Comparison of ENCODE assay signal across 18 cellular contexts in the genomic region with DNA sequence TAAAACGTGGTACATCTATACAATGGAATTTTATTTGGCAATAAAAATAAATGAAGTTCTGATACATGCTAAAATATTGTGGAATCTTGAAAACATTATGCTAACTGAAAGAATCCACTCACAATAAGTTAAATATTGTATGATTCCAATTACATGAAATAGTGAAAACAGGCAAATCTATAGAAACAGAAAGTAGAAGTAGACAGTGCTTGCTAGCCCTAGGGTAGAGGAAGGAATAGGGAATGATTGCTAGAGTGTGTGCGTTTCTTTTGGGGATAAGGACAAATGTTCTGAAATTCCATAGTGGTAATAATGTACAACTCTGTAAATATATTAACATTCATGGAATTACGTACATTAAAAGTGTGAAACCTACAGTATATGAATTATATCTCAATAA.
"Had no signal": no experiment of that assay in that cellular context is flagged by ENCODE, and none has a peak within 500 bp of the region (broad histone marks: within the 10 kb centered on the region; RNA-seq: fewer than 3 reads in every experiment).

No MANE protein-coding gene starts in this region.

- H3K9me3 ChIP-seq: breast epithelium, esophagus squamous epithelium, gastrocnemius medialis, transverse colon had no signal

- DNase-seq: activated CD4-positive, alpha-beta memory T cell treated with anti-CD3 and anti-CD28 coated beads for 36 hours; activated CD4-positive, alpha-beta T cell treated with anti-CD3 and anti-CD28 coated beads for 48 hours; activated CD4-positive, CD25-positive, alpha-beta regulatory T cell; activated naive CD4-positive, alpha-beta T cell treated with Interleukin-2 at 50 U/mL for 16 hours; activated naive CD8-positive, alpha-beta T cell treated with anti-CD3 and anti-CD28 coated beads for 36 hours; activated T-cell treated with anti-CD3 and anti-CD28 coated beads, Interleukin-2, amount 50 U/mL, for 48 hours; esophagus squamous epithelium; gastrocnemius medialis; hypothalamus; left ventricle myocardium superior; midbrain; natural killer cell; stimulated activated CD4-positive, alpha-beta T cell treated with anti-CD3 and anti-CD28 coated beads, Interleukin-2, amount 100 ng/mL, for 48 hours; stimulated activated CD8-positive, alpha-beta memory T cell treated with anti-CD3 and anti-CD28 coated beads, Interleukin-4, amount 100 ng/mL, for 48 hours; stimulated activated naive B cell treated with anti-CD40 and anti-IgM and Interleukin-4, amounts not matched to agents 10 μg/mL and 1 μg/mL and 100 μg/mL, for 72 hours; transverse colon had no signal

- H3K36me3 ChIP-seq: breast epithelium, esophagus squamous epithelium, gastrocnemius medialis, transverse colon had no signal

- H3K4me1 ChIP-seq: breast epithelium, esophagus squamous epithelium, transverse colon had no signal

- ATAC-seq: left ventricle myocardium superior; natural killer cell; stimulated activated naive B cell treated with anti-CD40 and anti-IgM and Interleukin-4, amounts not matched to agents 10 μg/mL and 1 μg/mL and 100 μg/mL, for 72 hours had no signal

- H3K27ac ChIP-seq: breast epithelium, coronary artery, esophagus squamous epithelium, gastrocnemius medialis, transverse colon had no signal

- H3K4me3 ChIP-seq: breast epithelium, coronary artery, esophagus squamous epithelium, gastrocnemius medialis, transverse colon had no signal

- H3K27me3 ChIP-seq: breast epithelium, esophagus squamous epithelium, gastrocnemius medialis, transverse colon had no signal
